ENCODE assay signal across 20 cellular contexts in the genomic region with DNA sequence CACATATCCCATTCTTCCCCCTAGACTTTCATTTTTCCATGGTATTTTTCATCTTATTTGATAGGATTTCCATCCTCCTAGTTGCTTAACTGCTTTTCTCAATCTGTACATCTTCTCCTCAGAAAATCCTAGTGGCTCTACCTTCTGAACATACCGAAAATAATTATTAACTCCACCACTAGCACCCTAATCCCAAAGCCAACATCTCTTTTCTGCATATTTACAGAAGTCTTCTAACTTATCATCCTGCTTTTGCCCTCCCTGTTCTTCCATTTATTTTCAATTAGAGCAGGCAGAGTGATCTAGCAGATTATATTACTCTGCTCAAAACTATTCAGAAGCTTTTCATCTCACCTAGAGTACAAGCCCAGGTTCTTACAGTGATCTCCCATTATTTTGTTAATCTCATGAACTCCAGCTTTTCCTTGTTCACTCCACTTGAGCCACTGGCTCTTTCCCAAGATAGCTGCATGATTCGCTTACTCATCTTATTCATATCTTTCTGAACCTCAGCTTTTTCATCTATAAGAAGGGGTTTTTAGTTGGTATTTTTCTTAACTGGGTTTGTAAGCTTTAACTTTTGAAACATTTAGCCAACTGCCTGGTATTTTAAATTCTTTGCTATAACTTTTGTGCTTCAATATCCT. TPM values are rescaled to one million over a fixed set of nuclear protein-coding genes. Genes with fewer than 3 reads are reported as not detected.
DNase-seq lines count a peak whose midpoint lies in the region; ATAC-seq, FAIRE-seq and TF ChIP-seq lines count a peak whose summit lies in the region.
"Had no signal": no experiment of that assay in that cellular context is flagged by ENCODE, and none has a peak within 500 bp of the region (broad histone marks: within the 10 kb centered on the region; RNA-seq: fewer than 3 reads in every experiment).

No MANE protein-coding gene starts in this region.

- H3K4me1 ChIP-seq in A549 (peaks cover 26% of the 10 kb centered on the region), neuronal stem cell (ENCODE audit: control insufficient read depth in 2 of 2, insufficient read depth in 1 of 2, low read depth in 1 of 2, low read length in 2 of 2) (no peaks in the 10 kb centered on the region), SJCRH30 (no peaks in the 10 kb centered on the region)
- H3K4me1 ChIP-seq: BE2C had no signal

- no peak for FAIRE-seq in A549 (lab: Jason Lieb, UNC)
- FAIRE-seq: frontal cortex, H54 had no signal

- WGBS in A549 (ENCODE audit: missing lambda C conversion rate) = 21% methylated on average over 2 of the region's 2 CpGs
- no CpG with 5 or more reads among the region's 2 CpGs for WGBS in neuronal stem cell (ENCODE audit: extremely low coverage in 2 of 2, insufficient read length in 2 of 2, insufficient replicate concordance in 1 of 2), 2 donors

- H3K27ac ChIP-seq in A549 (peak overlapping the region; percentile 37 to 71; a peak in 5 of 6 replicates), neuronal stem cell (replicated peaks; ENCODE audit: low read length) (no peak overlapping the region), SJCRH30 (no peak overlapping the region)
- H3K27ac ChIP-seq: transverse colon had no signal

- no peak overlapping the region for H3K23ac ChIP-seq in neuronal stem cell (ENCODE audit: low read depth, low read length, poor library complexity)

- TF ChIP-seq POLR2A in A549 (IDR thresholded peaks at IDR 0.05; ENCODE audit: low read length) = no peak

- H2BK15ac ChIP-seq in neuronal stem cell (ENCODE audit: low read length) = no peak overlapping the region

- H3K79me1 ChIP-seq in neuronal stem cell (ENCODE audit: low read depth, low read length) = no peaks in the 10 kb centered on the region

- no peak overlapping the region for H4K91ac ChIP-seq in neuronal stem cell (ENCODE audit: low read depth, low read length, poor library complexity)

- POLR2A ChIA-PET in A549 (lab: Yijun Ruan, JAX) = no interaction called here

- peaks cover 0 to 24% of the 10 kb centered on the region in 2 donors for H3K36me3 ChIP-seq in neuronal stem cell (replicated peaks in 1 of 2; ENCODE audit: control insufficient read depth in 2 of 2, insufficient read depth in 2 of 2, low read length in 2 of 2)
- H3K36me3 ChIP-seq in SJCRH30 = peaks cover 52% of the 10 kb centered on the region

- DNase-seq in A549 (ENCODE audit: low read depth in 1 of 2, low spot score in 1 of 2) = peak in 1 of 2 experiments; percentile 7
- peak; percentile 54 for DNase-seq in EH (ENCODE audit: low read depth)
- DNase-seq in amniotic epithelial cell (ENCODE audit: low read depth) = peak; percentile 63
- DNase-seq in fibroblast of pulmonary artery (ENCODE audit: low read depth) = peak; percentile 50
- DNase-seq in neuronal stem cell (ENCODE audit: low spot score) = no peak
- DNase-seq in NCI-H524 (lab: John Stamatoyannopoulos, UW) = no peak
- DNase-seq in SJCRH30 = no peak
- no peak for DNase-seq in activated CD8-positive, alpha-beta memory T cell treated with anti-CD3 and anti-CD28 coated beads, Interleukin-2, amount 50 U/mL, for 48 hours
- DNase-seq: activated CD4-positive, alpha-beta T cell treated with anti-CD3 and anti-CD28 coated beads, Interleukin-2, amount 50 U/mL, for 48 hours; aorta; BE2C; DND-41; KBM-7; NCI-H1417 treated with DMSO at 0.1 percent for 48 hours; NCI-H510A; occipital lobe; transverse colon had no signal

- H3K14ac ChIP-seq in neuronal stem cell (ENCODE audit: low read length) = no peak overlapping the region

- CTCF ChIA-PET in A549 (lab: Yijun Ruan, JAX) = interaction anchor here (1.5 kb wide), 1 partner anchor 18 kb away, joined by 4 read pairs; no protein-coding TSS in a partner anchor

- no peak overlapping the region for H2AK5ac ChIP-seq in neuronal stem cell (ENCODE audit: low read depth, low read length)

- peak overlapping the region; percentile 66 for H3K4me2 ChIP-seq in A549
- no peak overlapping the region for H3K4me2 ChIP-seq in neuronal stem cell (ENCODE audit: insufficient read depth, low read length, poor library complexity, severe bottlenecking)

- no peak overlapping the region for H2BK5ac ChIP-seq in neuronal stem cell (ENCODE audit: low read length)

- no peak overlapping the region for H2AFZ ChIP-seq in neuronal stem cell (ENCODE audit: low read length)

- TF ChIP-seq EP300 in A549 (IDR thresholded peaks at IDR 0.05) = no peak

- peak; percentile 47; a peak in 3 of 6 replicates for ATAC-seq in A549
- ATAC-seq: stimulated activated effector memory CD8-positive, alpha-beta T cell treated with anti-CD3 and anti-CD28 coated beads, Interleukin-12 subunit alpha, Interleukin-12 subunit beta, amount 100 ng/mL, for 72 hours had no signal

- H3K4ac ChIP-seq in neuronal stem cell (ENCODE audit: low read length) = no peak overlapping the region

- no peaks in the 10 kb centered on the region for H3K9me3 ChIP-seq in A549
- peaks cover 0 to 8% of the 10 kb centered on the region in 2 donors for H3K9me3 ChIP-seq in neuronal stem cell (replicated peaks in 1 of 2; ENCODE audit: control insufficient read depth in 2 of 2, insufficient read depth in 1 of 2, low read depth in 1 of 2, low read length in 2 of 2)
- no peaks in the 10 kb centered on the region; the same call in 1 of the 2 replicates for H3K9me3 ChIP-seq in SJCRH30 (replicated peaks)
- H3K9me3 ChIP-seq: BE2C, transverse colon had no signal

- H3K4me3 ChIP-seq in A549 = no peak overlapping the region
- H3K4me3 ChIP-seq in fibroblast of pulmonary artery (replicated peaks; ENCODE audit: low read depth, low read length) = no peak overlapping the region
- no peak overlapping the region for H3K4me3 ChIP-seq in neuronal stem cell (ENCODE audit: low read length in 2 of 2)
- H3K4me3 ChIP-seq in SJCRH30 = no peak overlapping the region
- H3K4me3 ChIP-seq: transverse colon had no signal

- H2BK12ac ChIP-seq in neuronal stem cell (ENCODE audit: low read length) = no peak overlapping the region

- H2BK120ac ChIP-seq in neuronal stem cell (ENCODE audit: low read depth, low read length) = no peak overlapping the region

- H3K18ac ChIP-seq in neuronal stem cell (ENCODE audit: low read length) = no peak overlapping the region

- H3K9ac ChIP-seq in neuronal stem cell (ENCODE audit: low read depth, low read length, poor library complexity) = no peak overlapping the region

- TF ChIP-seq CTCF in A549 (IDR thresholded peaks at IDR 0.05) (no peak), fibroblast of pulmonary artery (IDR thresholded peaks at IDR 0.05; ENCODE audit: low read length, missing control alignments) (no peak)

- no peaks in the 10 kb centered on the region for H3K27me3 ChIP-seq in neuronal stem cell (ENCODE audit: control insufficient read depth in 3 of 3, insufficient read depth in 3 of 3, low read depth in 1 of 3, low read length in 3 of 3)
- H3K27me3 ChIP-seq in SJCRH30 = no peaks in the 10 kb centered on the region
- H3K27me3 ChIP-seq: BE2C, transverse colon had no signal

- no peak for TF ChIP-seq RAD21 in A549 (conservative IDR thresholded peaks at IDR 0.05 in 1 of 2, IDR thresholded peaks at IDR 0.05 in 1 of 2)

- H4K8ac ChIP-seq in neuronal stem cell (ENCODE audit: low read depth, low read length) = no peak overlapping the region

TF ChIP-seq in A549, 52 proteins besides CTCF, POLR2A, EP300 and RAD21:
- TF ChIP-seq TP53 (CRISPR knock-in tag; IDR thresholded peaks at IDR 0.05) (no peak), MAX (IDR thresholded peaks at IDR 0.05) (no peak), MAFK (IDR thresholded peaks at IDR 0.05; ENCODE audit: partially characterized antibody) (peak; percentile 35), ATOH8 (CRISPR knock-in tag; IDR thresholded peaks at IDR 0.05; ENCODE audit: low read depth) (no peak), SMC3 (IDR thresholded peaks at IDR 0.05) (no peak), FOSB (CRISPR knock-in tag; IDR thresholded peaks at IDR 0.05) (no peak)

RNA-seq across cellular contexts. Expression of gene GIMD1, which starts 24.1 kb away (rescaled TPM):
- polyA plus RNA-seq in A549 (2011; rRNA removed) (not detected in 2 replicates), A549 (2017; fragmentation: RNase III; extraction: RNeasy Plus Mini Kit Qiagen cat#74134 plus additional on column Dnase treatment) (not detected in 3 replicates)
- not detected in 2 replicates for polyA plus RNA-seq in A549 (2012; cell fraction: cytosol; rRNA removed)
- polyA plus RNA-seq in A549 (2012; cell fraction: nucleus; rRNA removed) = not detected in 2 replicates
- not detected in 2 replicates for polyA minus RNA-seq in A549 (2011; rRNA and poly(A)+ RNA removed)
- polyA plus RNA-seq in neuronal stem cell (2013, experiment 1 of 2) = not detected
- not detected for polyA plus RNA-seq in neuronal stem cell (2013, experiment 2 of 2)
- not detected in 2 replicates for total RNA-seq in SJCRH30 (2014; rRNA removed; shearing (Covaris generic))
- total RNA-seq: aorta, frontal cortex, occipital lobe, transverse colon had no signal

RNA-seq across cellular contexts. Expression of gene AIMP1, which starts 28.1 kb away (rescaled TPM):
- polyA plus RNA-seq in A549 (2011; rRNA removed) (41.4 and 70.7 TPM in 2 replicates), A549 (2017; fragmentation: RNase III; extraction: RNeasy Plus Mini Kit Qiagen cat#74134 plus additional on column Dnase treatment) (35.6 to 39.6 TPM (median 36.5 TPM) in 3 replicates)
- polyA plus RNA-seq in A549 (2012; cell fraction: cytosol; rRNA removed) = 8.4 and 10.5 TPM in 2 replicates
- 2.6 and 3.9 TPM in 2 replicates for polyA plus RNA-seq in A549 (2012; cell fraction: nucleus; rRNA removed)
- polyA minus RNA-seq in A549 (2011; rRNA and poly(A)+ RNA removed) = 3.0 and 3.9 TPM in 2 replicates
- polyA plus RNA-seq in neuronal stem cell (2013, experiment 1 of 2) = 93.6 TPM
- polyA plus RNA-seq in neuronal stem cell (2013, experiment 2 of 2) = 105 TPM
- 32.6 and 35.4 TPM in 2 replicates for total RNA-seq in SJCRH30 (2014; rRNA removed; shearing (Covaris generic))

RNA-seq across cellular contexts. Expression of gene TBCK, which starts 28.4 kb away (rescaled TPM):
- 16.8 and 18.4 TPM in 2 replicates for polyA plus RNA-seq in A549 (2011; rRNA removed)
- polyA plus RNA-seq in A549 (2012; cell fraction: cytosol; rRNA removed) = 3.0 and 3.9 TPM in 2 replicates
- polyA plus RNA-seq in A549 (2012; cell fraction: nucleus; rRNA removed) = 3.8 and 4.3 TPM in 2 replicates
- polyA plus RNA-seq in A549 (2017; fragmentation: RNase III; extraction: RNeasy Plus Mini Kit Qiagen cat#74134 plus additional on column Dnase treatment) = 3.6 to 3.9 TPM (median 3.8 TPM) in 3 replicates
- polyA minus RNA-seq in A549 (2011; rRNA and poly(A)+ RNA removed) = 26.0 and 27.1 TPM in 2 replicates
- 13.9 TPM for polyA plus RNA-seq in neuronal stem cell (2013, experiment 1 of 2)
- polyA plus RNA-seq in neuronal stem cell (2013, experiment 2 of 2) = 13.1 TPM
- total RNA-seq in SJCRH30 (2014; rRNA removed; shearing (Covaris generic)) = 20.3 and 26.5 TPM in 2 replicates

Comparison
In these comparisons a context has a peak if more than half of its experiments do, and no peak if none do; other contexts are left out.
1. DNase-seq: peak in EH (single experiment), amniotic epithelial cell (single experiment) and fibroblast of pulmonary artery (single experiment); none in neuronal stem cell (single experiment), NCI-H524 (0 of 2), SJCRH30 (0 of 2) and activated CD8-positive, alpha-beta memory T cell treated with anti-CD3 and anti-CD28 coated beads, Interleukin-2, amount 50 U/mL, for 48 hours (single experiment).
2. H3K27ac ChIP-seq: peak in A549 (2 of 2); none in neuronal stem cell (single experiment) and SJCRH30 (single experiment).